In the genomic region with DNA sequence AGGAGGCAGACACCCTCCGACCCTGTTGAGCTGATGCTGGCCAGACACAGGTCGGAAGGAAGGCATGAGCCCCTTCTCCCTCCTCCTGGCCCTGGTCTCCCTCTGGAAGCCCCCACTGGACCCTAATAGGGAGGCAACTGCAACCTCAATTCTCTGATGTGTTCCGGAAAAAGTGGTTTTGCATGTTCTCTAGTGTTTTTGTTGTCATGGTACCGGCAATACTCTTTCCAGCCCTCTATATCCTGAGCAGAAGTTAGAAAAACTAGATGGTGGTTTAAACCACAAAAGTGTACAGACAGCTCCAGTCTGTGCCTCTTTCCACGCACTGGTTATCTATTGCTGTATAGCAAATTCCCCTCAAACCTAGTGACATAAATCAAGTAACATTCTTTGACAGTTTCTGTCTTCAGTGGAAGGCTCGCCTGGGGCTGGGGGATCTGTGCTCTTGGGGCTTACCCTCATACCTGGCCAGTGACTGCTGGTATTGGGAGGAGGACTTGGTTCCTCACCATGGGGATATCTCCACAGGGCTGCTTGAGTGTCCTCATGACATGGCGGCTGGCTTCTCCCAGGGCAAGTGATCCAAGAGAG, we compare ENCODE assay signal across 8 cellular contexts. TPM values are rescaled to one million over a fixed set of nuclear protein-coding genes. Genes with fewer than 3 reads are reported as not detected.
DNase-seq lines count a peak whose midpoint lies in the region; ATAC-seq and TF ChIP-seq lines count a peak whose summit lies in the region.

No MANE protein-coding gene starts in this region.

- no peak overlapping the region for H3K4me3 ChIP-seq in lung

- no peak for TF ChIP-seq CTCF in lung (IDR thresholded peaks at IDR 0.05; ENCODE audit: control extremely low read depth, extremely low read depth)

- H3K36me3 ChIP-seq in lung (ENCODE audit: control insufficient read depth in 2 of 2, insufficient read depth in 2 of 2, low read length in 2 of 2): no peaks in the 10 kb centered on the region

- H3K27ac ChIP-seq in lung (ENCODE audit: low read depth in 1 of 2, low read length in 1 of 2): peak overlapping the region in 1 of 2 donors; percentile 83

- H3K9me3 ChIP-seq in lung (ENCODE audit: control insufficient read depth in 2 of 2, insufficient read depth in 1 of 2, low read length in 1 of 2): no peaks in the 10 kb centered on the region

- WGBS in lung, 2 donors: 29 to 57% methylated on average over 7 of the region's 7 CpGs

- H3K27me3 ChIP-seq in lung (ENCODE audit: control insufficient read depth, insufficient read depth): no peaks in the 10 kb centered on the region

- ATAC-seq in GM18517 (IDR thresholded peaks at IDR 0.05; ENCODE audit: unreplicated experiment): peak; percentile 56
- peak; percentile 77 for ATAC-seq in HG02870 (IDR thresholded peaks at IDR 0.05; ENCODE audit: unreplicated experiment)
- ATAC-seq in lung (ENCODE audit: insufficient read depth, low FRiP score): peak; percentile 10

- peak; percentile 24 to 27 for DNase-seq in activated CD4-positive, alpha-beta T cell treated with anti-CD3 and anti-CD28 coated beads for 4 hours
- DNase-seq in lung (ENCODE audit: low spot score): peak; percentile 28
- DNase-seq in NCI-H1694 treated with DMSO at 0.1 percent for 48 hours (lab: John Stamatoyannopoulos, UW): no peak
- no peak for DNase-seq in DMS114 treated with DMSO at 0.1 percent for 48 hours (lab: John Stamatoyannopoulos, UW; ENCODE audit: unreplicated experiment)
- DNase-seq in NK-92 treated with Interleukin-12 subunit alpha and Interleukin-12 subunit beta, amount 100 ng/mL, for 24 hours (lab: John Stamatoyannopoulos, UW): no peak
- no peak for DNase-seq in hypothalamus (lab: John Stamatoyannopoulos, UW)

- no peaks in the 10 kb centered on the region for H3K4me1 ChIP-seq in lung (ENCODE audit: control insufficient read depth in 2 of 2, insufficient read depth in 2 of 2, low read length in 2 of 2)

RNA-seq across cellular contexts. Expression of gene SYTL3, which starts 37.0 kb away (rescaled TPM):
- 10 to 100 TPM; 14.8 to 20.0 TPM for total RNA-seq in lung
- polyA plus RNA-seq in lung: 10 to 100 TPM in 1 of 2 donors, 1 to 10 TPM in 1; 6.5 to 16.4 TPM

RNA-seq across cellular contexts. Expression of gene DYNLT1, which starts 42.3 kb away (rescaled TPM):
- total RNA-seq in lung: 100 to 1,000 TPM in 1 of 2 donors, 10 to 100 TPM in 1; 83.4 to 145 TPM
- 100 to 1,000 TPM; 253 to 268 TPM for polyA plus RNA-seq in lung

Comparison
In these comparisons a context has a peak if more than half of its experiments do, and no peak if none do; other contexts are left out.
1. ATAC-seq: peak in every context shown above with its lines; median percentile 77 in HG02870; 56 in GM18517; 10 in lung.
2. DNase-seq: peak in activated CD4-positive, alpha-beta T cell treated with anti-CD3 and anti-CD28 coated beads for 4 hours (2 of 2) and lung (single experiment); none in NCI-H1694 treated with DMSO at 0.1 percent for 48 hours (single experiment), DMS114 treated with DMSO at 0.1 percent for 48 hours (single experiment), NK-92 treated with Interleukin-12 subunit alpha and Interleukin-12 subunit beta, amount 100 ng/mL, for 24 hours (single experiment) and hypothalamus (0 of 51).